In genomic region chr2:71250945-71251344, GRCh38 we compare ENCODE assay signal across 1 cellular context.
TF ChIP-seq lines count a peak whose summit lies in the region.

No MANE protein-coding gene starts in this region.

TF ChIP-seq in WTC11, 78 proteins besides CTCF, POLR2A, EP300 and RAD21 (continued from another document):
- TF ChIP-seq PREB (CRISPR knock-in tag; IDR thresholded peaks at IDR 0.05; ENCODE audit: borderline replicate concordance) (no peak), FOXP1 (CRISPR knock-in tag; IDR thresholded peaks at IDR 0.05; ENCODE audit: borderline replicate concordance) (no peak), USF1 (CRISPR knock-in tag; IDR thresholded peaks at IDR 0.05) (no peak)
